In the genomic region with DNA sequence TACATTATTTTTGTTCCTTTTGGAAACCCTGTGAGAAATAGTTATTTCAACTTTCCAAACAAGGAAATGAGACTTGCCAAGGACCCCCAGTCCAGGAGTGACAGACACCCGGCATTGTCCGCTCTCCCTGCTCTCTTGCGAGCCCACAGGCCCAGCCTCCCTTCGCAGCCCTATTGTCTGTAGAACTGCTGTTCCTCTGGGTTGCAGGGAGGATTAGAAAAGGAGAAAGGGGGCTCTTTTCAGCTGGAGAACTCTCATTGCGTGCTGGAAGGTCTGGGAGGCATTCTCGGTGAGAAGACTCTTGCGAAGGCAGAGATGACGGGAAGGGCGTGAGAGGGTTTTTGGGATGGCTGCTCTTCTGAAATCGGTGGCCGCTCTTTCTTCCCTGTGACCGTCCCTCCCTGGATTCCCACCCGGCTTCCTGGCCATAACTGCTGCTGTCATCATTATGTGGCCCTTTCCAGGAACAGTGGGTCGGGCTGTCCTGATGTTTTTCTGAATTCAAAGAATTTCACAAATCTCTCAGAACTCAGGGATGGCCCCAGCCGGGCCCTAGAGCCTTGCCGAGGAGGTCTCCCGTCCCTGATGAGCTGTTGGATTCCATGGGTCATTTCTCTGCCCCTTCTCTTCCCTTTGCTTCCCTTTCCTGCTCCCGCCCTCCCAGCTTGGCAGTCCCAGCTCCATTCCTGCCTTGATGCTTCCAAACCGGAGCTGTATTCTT, we compare ENCODE assay signal across 16 cellular contexts. TPM values are rescaled to one million over a fixed set of nuclear protein-coding genes. Genes with fewer than 3 reads are reported as not detected.
DNase-seq lines count a peak whose midpoint lies in the region; ATAC-seq, FAIRE-seq and TF ChIP-seq lines count a peak whose summit lies in the region.
"Had no signal": no experiment of that assay in that cellular context is flagged by ENCODE, and none has a peak within 500 bp of the region (broad histone marks: within the 10 kb centered on the region; RNA-seq: fewer than 3 reads in every experiment).

No MANE protein-coding gene starts in this region.

- H4K5ac ChIP-seq in H1 (ENCODE audit: insufficient read length, low read depth, low read length) = no peak overlapping the region

- no peak for TF ChIP-seq POLR2A in H1 (IDR thresholded peaks at IDR 0.05; ENCODE audit: control extremely low read depth in 1 of 2, low read depth in 2 of 2, low read length in 2 of 2)
- no peak for TF ChIP-seq POLR2A in spleen (IDR thresholded peaks at IDR 0.05)

- H3K23me2 ChIP-seq in H1 (ENCODE audit: low read depth, low read length) = no peaks in the 10 kb centered on the region

- FAIRE-seq in H1 (lab: Jason Lieb, UNC) = no peak
- FAIRE-seq: A549, GM12878, GM18507 had no signal

- no peak overlapping the region for H3K4ac ChIP-seq in H1 (replicated peaks; ENCODE audit: insufficient read length, low read depth, low read length)

- H3K27ac Mint-ChIP-seq in GM23338 (no peak overlapping the region), neural crest cell (ENCODE audit: unreplicated experiment) (no peak overlapping the region)
- H3K27ac Mint-ChIP-seq: CD8-positive, alpha-beta T cell; IgD-negative memory B cell had no signal

- H3K4me3 Mint-ChIP-seq in GM23338 (no peak overlapping the region), neural crest cell (peak overlapping the region; percentile 17)
- H3K4me3 Mint-ChIP-seq: CD8-positive, alpha-beta T cell; IgD-negative memory B cell had no signal

- ATAC-seq in GM23338 (no peak), HG03342 (IDR thresholded peaks at IDR 0.05; ENCODE audit: unreplicated experiment) (no peak)
- ATAC-seq: A549; CD8-positive, alpha-beta T cell; GM12878 had no signal

- CTCF ChIA-PET in H1 (lab: Charles Lee; ENCODE audit: partially characterized antibody) = interaction anchor here (0.7 to 11.1 kb wide), 7 partner anchors 17 to 131 kb away, joined by 3 to 184 read pairs (median 6); a partner anchor contains a TSS

- H3K4me1 Mint-ChIP-seq in GM23338 (peaks cover 55% of the 10 kb centered on the region), neural crest cell (peaks cover 75% of the 10 kb centered on the region)

- H3K9me3 Mint-ChIP-seq in GM23338 (no peaks in the 10 kb centered on the region), neural crest cell (no peaks in the 10 kb centered on the region)
- H3K9me3 Mint-ChIP-seq: CD8-positive, alpha-beta T cell had no signal

- no peak for TF ChIP-seq CTCF in GM23338 (conservative IDR thresholded peaks at IDR 0.05; ENCODE audit: low read depth in 2 of 2)
- no peak for TF ChIP-seq CTCF in H1 (IDR thresholded peaks at IDR 0.05; ENCODE audit: control extremely low read depth in 1 of 3, insufficient read depth in 1 of 3, low read depth in 1 of 3, low read length in 3 of 3)
- TF ChIP-seq CTCF in neural crest cell (conservative IDR thresholded peaks at IDR 0.05) = no peak
- no peak for TF ChIP-seq CTCF in spleen (IDR thresholded peaks at IDR 0.05 in 8 of 11, conservative IDR thresholded peaks at IDR 0.05 in 3 of 11)

- no peak overlapping the region for H2BK15ac ChIP-seq in H1 (ENCODE audit: low read length)

- H3K36me3 ChIP-seq in GM23338 (ENCODE audit: insufficient read depth) (no peaks in the 10 kb centered on the region), H1 (ENCODE audit: control insufficient read depth in 2 of 4, insufficient read depth in 4 of 4, low read length in 3 of 4) (no peaks in the 10 kb centered on the region), spleen (no peaks in the 10 kb centered on the region)
- H3K36me3 ChIP-seq: HAP-1 had no signal

- H3K56ac ChIP-seq in H1 (replicated peaks; ENCODE audit: insufficient read length, low read depth, low read length) = no peak overlapping the region

- 0 out of 2 replicates have a peak overlapping the region, but pooled peaks have one; percentile 22 for H4K8ac ChIP-seq in H1 (ENCODE audit: extremely low read depth, insufficient read depth, low read length)

- no peak overlapping the region for H3K18ac ChIP-seq in H1 (ENCODE audit: extremely low read depth, low read length)

- H3K79me2 ChIP-seq in GM23338 (replicated peaks; ENCODE audit: insufficient read depth) = no peaks in the 10 kb centered on the region
- H3K79me2 ChIP-seq in H1 (ENCODE audit: control insufficient read depth in 1 of 2, insufficient read depth in 2 of 2, low read length in 2 of 2) = no peaks in the 10 kb centered on the region

- 0 out of 2 replicates have a peak, but pooled peaks cover 6% of the 10 kb centered on the region for H3F3A ChIP-seq in GM23338 (replicated peaks; ENCODE audit: low read depth)

- no peak for DNase-seq in GM23338 (ENCODE audit: low spot score)
- no peak for DNase-seq in H1 (ENCODE audit: low read depth in 1 of 2, low spot score in 2 of 2)
- no peak for DNase-seq in neural crest cell (ENCODE audit: low read depth, low spot score)
- no peak for DNase-seq in spleen
- DNase-seq in DMS53 (lab: John Stamatoyannopoulos, UW) = no peak
- DNase-seq in activated naive CD4-positive, alpha-beta T cell (lab: John Stamatoyannopoulos, UW) = no peak
- DNase-seq: CD8-positive, alpha-beta T cell; COR-L47 had no signal

- H3K27me3 Mint-ChIP-seq in GM23338 (ENCODE audit: insufficient read depth, low read depth, poor library complexity) (peaks cover 24% of the 10 kb centered on the region), neural crest cell (ENCODE audit: low read depth) (peaks cover 32% of the 10 kb centered on the region)

- H3K36me3 Mint-ChIP-seq in GM23338 (ENCODE audit: low read depth) (no peaks in the 10 kb centered on the region), neural crest cell (ENCODE audit: low read depth) (no peaks in the 10 kb centered on the region)
- H3K36me3 Mint-ChIP-seq: CD14-positive monocyte; CD8-positive, alpha-beta T cell; IgD-negative memory B cell had no signal

- no peak overlapping the region for H3K9ac ChIP-seq in H1 (replicated peaks in 1 of 4; ENCODE audit: extremely low read depth in 1 of 4, low read depth in 3 of 4, low read length in 3 of 4)
- H3K9ac ChIP-seq: KMS-11 had no signal

- 83% methylated on average over 19 of the region's 19 CpGs; no CpG with 5 or more reads in 1 of the 2 experiments for WGBS in H1 (ENCODE audit: extremely low coverage in 1 of 2, insufficient coverage in 1 of 2, insufficient read length in 1 of 2, insufficient replicate concordance in 2 of 2, low coverage in 1 of 2, low lambda C conversion rate in 2 of 2, missing lambda C conversion rate in 1 of 2), 2 experiments
- 55 to 66% (median 59%) methylated on average over 18 to 19 of the region's 19 CpGs for WGBS in spleen, 5 donors

- intact Hi-C loops in spleen (cut with DNase I; ENCODE audit: low total_unique reads) = loop anchor here (10.0 kb wide), 1 partner anchor 666 kb away; no protein-coding TSS in a partner anchor

- H3K4me1 ChIP-seq in GM23338 (ENCODE audit: insufficient read depth) (peaks cover 31% of the 10 kb centered on the region), H1 (replicated peaks in 1 of 4; ENCODE audit: control insufficient read depth in 3 of 4, insufficient read depth in 4 of 4, low read length in 3 of 4) (peaks cover 10 to 32% (median 20%) of the 10 kb centered on the region in 4 experiments), spleen (peaks cover 7 to 20% (median 11%) of the 10 kb centered on the region in 6 donors)

- H3K27ac ChIP-seq in GM23338 (ENCODE audit: low read depth) (no peak overlapping the region), H1 (ENCODE audit: low read depth, low read length) (no peak overlapping the region), spleen (peak overlapping the region in 6 of 8 donors; percentile 27 to 70 (median 54))
- H3K27ac ChIP-seq: A549, KMS-11 had no signal

- POLR2A ChIA-PET in H1 (lab: Charles Lee; ENCODE audit: partially characterized antibody) = interaction anchor here (11.0 to 25.8 kb wide), 2 partner anchors 18 to 30 kb away, joined by 300 to 536 read pairs; a partner anchor contains a TSS

- no peaks in the 10 kb centered on the region for H3K79me1 ChIP-seq in H1 (ENCODE audit: low read depth, low read length)

- no peak overlapping the region for H3K14ac ChIP-seq in H1 (ENCODE audit: insufficient read length)

- no peak for TF ChIP-seq EP300 in H1 (IDR thresholded peaks at IDR 0.05; ENCODE audit: borderline replicate concordance in 1 of 2, low read depth in 2 of 2, low read length in 2 of 2)

- H3K9me2 ChIP-seq in GM23338 (ENCODE audit: insufficient read depth) = no peaks in the 10 kb centered on the region

- H3K4me2 ChIP-seq in GM23338 = no peak overlapping the region
- H3K4me2 ChIP-seq in H1 (ENCODE audit: insufficient read depth in 1 of 2, low read depth in 2 of 2, low read length in 2 of 2) = no peak overlapping the region
- H3K4me2 ChIP-seq: A549, KMS-11 had no signal

- H2AK5ac ChIP-seq in H1 (ENCODE audit: low read depth, low read length) = no peak overlapping the region

- TF ChIP-seq RAD21 in H1 (IDR thresholded peaks at IDR 0.05 in 1 of 2, conservative IDR thresholded peaks at IDR 0.05 in 1 of 2; ENCODE audit: low read depth in 2 of 2, low read length in 2 of 2) = no peak

- H3K23ac ChIP-seq in H1 (ENCODE audit: insufficient read length) = no peak overlapping the region

- no peak overlapping the region for H3K4me3 ChIP-seq in GM23338
- no peak overlapping the region for H3K4me3 ChIP-seq in H1 (ENCODE audit: extremely low read depth in 1 of 4, insufficient read depth in 2 of 4, low read depth in 3 of 4, low read length in 4 of 4)
- H3K4me3 ChIP-seq in spleen = no peak overlapping the region
- H3K4me3 ChIP-seq: A549, GM12878, HAP-1 had no signal

- H3K27me3 ChIP-seq in GM23338 (ENCODE audit: insufficient read depth) = peaks cover 8% of the 10 kb centered on the region
- peaks cover 0 to 4% (median 2%) of the 10 kb centered on the region in 4 experiments; a peak in 5 of 7 replicates for H3K27me3 ChIP-seq in H1 (replicated peaks in 1 of 4; ENCODE audit: control insufficient read depth in 3 of 4, extremely low read depth in 1 of 4, insufficient read depth in 3 of 4, low read length in 3 of 4)
- H3K27me3 ChIP-seq in spleen (replicated peaks in 1 of 7) = peaks cover 0 to 47% (median 10%) of the 10 kb centered on the region in 7 donors

- H2BK5ac ChIP-seq in H1 (ENCODE audit: low read depth, low read length) = no peak overlapping the region

- H3K9me3 ChIP-seq in H1 (ENCODE audit: insufficient read depth in 2 of 2, low read depth in 1 of 2, low read length in 1 of 2) (no peaks in the 10 kb centered on the region), spleen (no peaks in the 10 kb centered on the region)
- H3K9me3 ChIP-seq: A549, HAP-1 had no signal

- H2AFZ ChIP-seq in GM23338 = peak overlapping the region; percentile 47; the same call in 1 of the 2 replicates
- H2AFZ ChIP-seq in H1 (ENCODE audit: low read length) = no peak overlapping the region

- H2BK12ac ChIP-seq in H1 (ENCODE audit: low read depth, low read length) = no peak overlapping the region

- no peak overlapping the region for H2BK120ac ChIP-seq in H1 (replicated peaks; ENCODE audit: low read depth, low read length)

- no peaks in the 10 kb centered on the region for H4K20me1 ChIP-seq in GM23338 (replicated peaks; ENCODE audit: insufficient read depth)
- H4K20me1 ChIP-seq in H1 (replicated peaks in 1 of 2; ENCODE audit: control insufficient read depth in 1 of 2, insufficient read depth in 2 of 2, low read length in 2 of 2) = no peaks in the 10 kb centered on the region

- no peak overlapping the region for H4K91ac ChIP-seq in H1 (replicated peaks; ENCODE audit: insufficient read length, low read length)

- no peak overlapping the region for H2BK20ac ChIP-seq in H1 (ENCODE audit: low read length)

RNA-seq across cellular contexts. Expression of a gene that starts 29.8 kb away (rescaled TPM):
- total RNA-seq in GM23338 (2014; rRNA removed; shearing (Covaris generic)) = 132 and 160 TPM in 2 replicates
- 25.4 and 27.3 TPM in 2 replicates for polyA plus RNA-seq in GM23338 (2016; fragmentation: Nextera tagmentation; extraction: Ambion mirVana)
- 40.0 and 53.1 TPM in 2 replicates for total RNA-seq in H1 (2021; fragmentation: NEBNext Ultra II Directional; extraction: Animal tissue kit (Norgen Biotek cat#: 25700))
- polyA plus RNA-seq in H1 (2011; rRNA removed) = 26.4 and 52.2 TPM in 2 replicates
- polyA plus RNA-seq in H1 (2011; cell fraction: cytosol; rRNA removed) = 118 TPM
- 43.8 TPM for polyA plus RNA-seq in H1 (2011; cell fraction: nucleus; rRNA removed)
- 62.3 to 83.5 TPM (median 69.6 TPM) in 4 replicates for polyA plus RNA-seq in H1 (2012, experiment 1 of 2)
- 21.7 TPM for polyA plus RNA-seq in H1 (2012, experiment 2 of 2)
- polyA plus RNA-seq in H1 (2013, experiment 1 of 2) = 25.8 TPM
- polyA plus RNA-seq in H1 (2013, experiment 2 of 2) = 30.5 TPM
- polyA minus RNA-seq in H1 (2011; rRNA and poly(A)+ RNA removed) = 21.7 and 32.5 TPM in 2 replicates
- 81.5 TPM for polyA minus RNA-seq in H1 (2011; cell fraction: cytosol; rRNA and poly(A)+ RNA removed)
- 67.2 TPM for polyA minus RNA-seq in H1 (2011; cell fraction: nucleus; rRNA and poly(A)+ RNA removed)
- total RNA-seq in neural crest cell = 2.6 and 3.8 TPM in 2 replicates
- total RNA-seq in spleen = 10 to 100 TPM in 6 of 7 donors, 1 to 10 TPM in 1; 4.7 to 71.6 (median 30.3) TPM
- polyA plus RNA-seq in spleen = 1 to 10 TPM in 2 of 3 donors, under 1 TPM in 1; 0.80 to 3.2 (median 1.0) TPM
- total RNA-seq: CD8-positive, alpha-beta T cell had no signal
- polyA plus RNA-seq: CD14-positive monocyte, IgD-negative memory B cell had no signal

Comparison
In these comparisons a context has a peak if more than half of its experiments do, and no peak if none do; other contexts are left out.
1. H3K27ac ChIP-seq: peak in spleen (6 of 8); none in GM23338 (single experiment) and H1 (single experiment).